Comparison of ENCODE assay signal across 1 cellular context in genomic region chr17:58375216-58375615, GRCh38.
TF ChIP-seq lines count a peak whose summit lies in the region.

No MANE protein-coding gene starts in this region.

TF ChIP-seq in HepG2, 621 proteins besides CTCF, POLR2A, EP300 and RAD21:
- TF ChIP-seq POLR2AphosphoS5 (IDR thresholded peaks at IDR 0.05; ENCODE audit: low read depth, low read length): peak; percentile 8; the same call in 1 of the 2 replicates
- TF ChIP-seq ZNF33A (CRISPR knock-in tag; IDR thresholded peaks at IDR 0.05; ENCODE audit: borderline replicate concordance): no peak
- peak; percentile 10 for TF ChIP-seq RBM22 (optimal IDR thresholded peaks at IDR 0.05; ENCODE audit: low read length)
